Comparison of ENCODE assay signal across 12 cellular contexts in genomic region chrX:110665223-110665622, GRCh38.
DNase-seq lines count a peak whose midpoint lies in the region; ATAC-seq, FAIRE-seq and TF ChIP-seq lines count a peak whose summit lies in the region.
"Had no signal": no experiment of that assay in that cellular context is flagged by ENCODE, and none has a peak within 500 bp of the region (broad histone marks: within the 10 kb centered on the region; RNA-seq: fewer than 3 reads in every experiment).

No MANE protein-coding gene starts in this region.

- H3K27me3 ChIP-seq in right cardiac atrium (ENCODE audit: control insufficient read depth, insufficient read depth): no peaks in the 10 kb centered on the region
- H3K27me3 ChIP-seq in upper lobe of left lung: no peaks in the 10 kb centered on the region

- no peak for DNase-seq in Right ventricle myocardium inferior (ENCODE audit: missing footprints)
- no peak for DNase-seq in cardiac septum (ENCODE audit: low spot score)
- DNase-seq in right cardiac atrium: no peak
- DNase-seq in upper lobe of left lung: no peak
- DNase-seq in SKM-1 (lab: John Stamatoyannopoulos, UW; ENCODE audit: unreplicated experiment): no peak
- DNase-seq in urothelium cell line (ENCODE audit: low spot score): no peak
- DNase-seq: NCI-H1105 had no signal

- H3K9me3 ChIP-seq in right cardiac atrium (ENCODE audit: control insufficient read depth, low read length) (no peaks in the 10 kb centered on the region), upper lobe of left lung (no peaks in the 10 kb centered on the region)

- no peak for TF ChIP-seq CTCF in upper lobe of left lung (IDR thresholded peaks at IDR 0.05)

- H3K4me3 ChIP-seq in right cardiac atrium (ENCODE audit: low read length) (no peak overlapping the region), upper lobe of left lung (no peak overlapping the region)
- H3K4me3 ChIP-seq: GM23248, PC-9 had no signal

- H3K4me1 ChIP-seq in right cardiac atrium (ENCODE audit: control insufficient read depth, insufficient read depth, low read length) (no peaks in the 10 kb centered on the region), upper lobe of left lung (no peaks in the 10 kb centered on the region)

- TF ChIP-seq POLR2A in upper lobe of left lung (IDR thresholded peaks at IDR 0.05): no peak

- FAIRE-seq in urothelium cell line (lab: Jason Lieb, UNC): no peak

- H3K36me3 ChIP-seq in upper lobe of left lung: no peaks in the 10 kb centered on the region

- TF ChIP-seq EP300 in upper lobe of left lung (IDR thresholded peaks at IDR 0.05): no peak

- 43% methylated on average over 1 of the region's 1 CpG for WGBS in right cardiac atrium
- WGBS in upper lobe of left lung, 2 donors: 73 to 100% methylated on average over 1 of the region's 1 CpG

- no peak overlapping the region for H3K27ac ChIP-seq in right cardiac atrium (ENCODE audit: low read length)
- H3K27ac ChIP-seq in upper lobe of left lung: no peak overlapping the region
- H3K27ac ChIP-seq: 22Rv1, GM23248, PC-9 had no signal

- intact Hi-C loops in Right ventricle myocardium inferior (cut with DNase I): loop anchor here (5.0 kb wide), 1 partner anchor 213 kb away; no protein-coding TSS in a partner anchor
- intact Hi-C loops in cardiac septum (cut with DNase I): loop anchor here (10.0 kb wide), 1 partner anchor 210 kb away; no protein-coding TSS in a partner anchor
- intact Hi-C loops in right cardiac atrium (cut with DNase I): no loop called here

- peak; percentile 72 for ATAC-seq in Right ventricle myocardium inferior
- ATAC-seq in HG03520 (IDR thresholded peaks at IDR 0.05; ENCODE audit: unreplicated experiment): peak; percentile 17
- peak; percentile 61 to 81 for ATAC-seq in right cardiac atrium
- ATAC-seq in upper lobe of left lung (ENCODE audit: low FRiP score in 2 of 2): peak; percentile 59 to 69
- ATAC-seq in HG03175 (IDR thresholded peaks at IDR 0.05; ENCODE audit: unreplicated experiment): no peak

Comparison
In these comparisons a context has a peak if more than half of its experiments do, and no peak if none do; other contexts are left out.
1. intact Hi-C loops: an anchor here in Right ventricle myocardium inferior (5.0 kb wide) and cardiac septum (10.0 kb wide); none called in right cardiac atrium.